16 cellular contexts compared by ENCODE assay signal in the genomic region with DNA sequence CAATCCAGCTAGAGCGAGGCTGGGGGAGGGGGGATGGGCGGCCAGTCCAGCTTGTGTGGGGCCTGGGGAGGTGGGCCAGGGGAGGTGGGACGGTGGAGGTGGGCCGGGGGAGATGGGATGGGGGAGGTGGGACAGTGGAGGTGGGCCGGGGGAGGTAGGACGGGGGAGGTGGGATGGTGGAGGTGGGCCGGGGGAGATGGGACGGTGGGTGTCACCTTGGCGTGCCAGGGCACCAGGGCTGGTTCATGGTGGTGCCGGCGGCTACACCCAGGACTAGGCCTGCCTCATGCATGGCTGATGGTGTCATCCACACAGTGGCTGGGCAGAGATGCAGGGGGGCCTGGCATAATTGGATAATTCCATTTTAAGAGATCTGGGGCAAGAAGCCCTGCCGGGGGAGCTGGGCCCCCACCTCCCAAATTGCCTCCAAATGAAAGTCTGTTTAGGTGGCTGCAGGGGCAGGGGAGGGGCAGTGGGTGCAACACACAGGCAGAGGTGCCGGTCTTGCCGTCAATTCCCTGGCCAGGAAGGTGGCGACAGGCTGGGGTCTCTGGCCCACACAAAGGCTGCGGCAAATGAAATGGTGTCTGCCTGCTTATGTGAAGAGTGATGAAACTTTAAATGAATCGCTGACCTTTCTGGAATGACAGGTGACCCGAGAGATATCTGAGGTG.
"Had no signal": no experiment of that assay in that cellular context is flagged by ENCODE, and none has a peak within 500 bp of the region (broad histone marks: within the 10 kb centered on the region; RNA-seq: fewer than 3 reads in every experiment).

No MANE protein-coding gene starts in this region.

- H3K4me3 ChIP-seq: pancreas, upper lobe of left lung had no signal

- H3K27me3 ChIP-seq: pancreas, upper lobe of left lung had no signal

- H3K27ac Mint-ChIP-seq: activated naive CD8-positive, alpha-beta T cell; activated T-helper 2 cell treated with anti-CD3 and anti-CD28 coated beads, Interferon-gamma antibody, Interleukin-2, Interleukin-4, amounts not matched to agents 10 μg/mL and 5 μg/mL and 100 μg/mL, durations not matched to agents 14 hours and 24 hours and 36 hours; endodermal cell; nephron; stimulated activated naive B cell treated with anti-CD40 and anti-IgM and Interleukin-4, amounts not matched to agents 10 μg/mL and 1 μg/mL and 100 μg/mL, for 72 hours had no signal

- H3K4me1 Mint-ChIP-seq: endodermal cell had no signal

- FAIRE-seq: pancreas had no signal

- H3K9me3 Mint-ChIP-seq: activated T-helper 2 cell treated with anti-CD3 and anti-CD28 coated beads, Interferon-gamma antibody, Interleukin-2, Interleukin-4, amounts not matched to agents 10 μg/mL and 5 μg/mL and 100 μg/mL, durations not matched to agents 14 hours and 24 hours and 36 hours; endodermal cell; nephron; stimulated activated naive B cell treated with anti-CD40 and anti-IgM and Interleukin-4, amounts not matched to agents 10 μg/mL and 1 μg/mL and 100 μg/mL, for 72 hours had no signal

- H3K27ac ChIP-seq: brain microvascular endothelial cell, pancreas, upper lobe of left lung had no signal

- H3K27me3 Mint-ChIP-seq: activated naive CD8-positive, alpha-beta T cell had no signal

- H3K36me3 Mint-ChIP-seq: activated naive CD8-positive, alpha-beta T cell; stimulated activated naive B cell treated with anti-CD40 and anti-IgM and Interleukin-4, amounts not matched to agents 10 μg/mL and 1 μg/mL and 100 μg/mL, for 72 hours had no signal

- H3K9me3 ChIP-seq: pancreas, upper lobe of left lung had no signal

- H3K4me1 ChIP-seq: pancreas had no signal

- ATAC-seq: pancreas; stimulated activated naive B cell treated with anti-CD40 and anti-IgM and Interleukin-4, amounts not matched to agents 10 μg/mL and 1 μg/mL and 100 μg/mL, for 72 hours had no signal

- DNase-seq: activated CD4-positive, alpha-beta T cell treated with anti-CD3 and anti-CD28 coated beads for 4 hours; activated CD8-positive, alpha-beta memory T cell treated with anti-CD3 and anti-CD28 coated beads for 24 hours; amygdala; brain microvascular endothelial cell; cerebellar nuclear complex; dermis blood vessel endothelial cell; endodermal cell; erythroblast; hypothalamus; stimulated activated CD4-positive, alpha-beta T cell treated with anti-CD3 and anti-CD28 coated beads, Interleukin-2, amount 100 ng/mL, for 24 hours; stimulated activated naive B cell treated with anti-CD40 and anti-IgM and Interleukin-4, amounts not matched to agents 10 μg/mL and 1 μg/mL and 100 μg/mL, for 72 hours had no signal

- H3K4me3 Mint-ChIP-seq: activated naive CD8-positive, alpha-beta T cell; endodermal cell; nephron; stimulated activated naive B cell treated with anti-CD40 and anti-IgM and Interleukin-4, amounts not matched to agents 10 μg/mL and 1 μg/mL and 100 μg/mL, for 72 hours had no signal

- H3K36me3 ChIP-seq: brain microvascular endothelial cell, pancreas, upper lobe of left lung had no signal
